In genomic region chr3:191151653-191152052, GRCh38 we compare ENCODE assay signal across 22 cellular contexts. TPM values are rescaled to one million over a fixed set of nuclear protein-coding genes. Genes with fewer than 3 reads are reported as not detected.
"Had no signal": no experiment of that assay in that cellular context is flagged by ENCODE, and none has a peak within 500 bp of the region (broad histone marks: within the 10 kb centered on the region; RNA-seq: fewer than 3 reads in every experiment).

No MANE protein-coding gene starts in this region.

- H3K9me3 ChIP-seq: colonic mucosa, ovary had no signal

- H3K27ac ChIP-seq: colonic mucosa, heart left ventricle, ovary had no signal

- FAIRE-seq: small intestine had no signal

- H3K4me1 ChIP-seq: colonic mucosa, heart left ventricle had no signal

- H3K27me3 ChIP-seq: colonic mucosa, heart left ventricle, ovary had no signal

- DNase-seq: colonic mucosa; effector CD8-positive, alpha-beta T cell; foreskin melanocyte; heart left ventricle; hippocampal formation; kidney glomerular epithelial cell; mammary epithelial cell; naive thymus-derived CD4-positive, alpha-beta T cell; nephron progenitor cell; ovary; right cardiac atrium; small intestine; stimulated activated CD4-positive, alpha-beta T cell treated with anti-CD3 and anti-CD28 coated beads, Interleukin-12 subunit alpha, Interleukin-12 subunit beta, amount 100 ng/mL, for 4 hours; stimulated activated CD4-positive, alpha-beta T cell treated with anti-CD3 and anti-CD28 coated beads, Interleukin-2, amount 100 ng/mL, for 48 hours; stimulated activated naive CD4-positive, alpha-beta T cell treated with Interleukin-2 at 50 U/mL for 16 hours; trophoblast cell had no signal

- H3K4me3 ChIP-seq: colonic mucosa, heart left ventricle, ovary had no signal

- H3K36me3 ChIP-seq: colonic mucosa, heart left ventricle, ovary had no signal

- ATAC-seq: heart left ventricle; naive thymus-derived CD4-positive, alpha-beta T cell; right cardiac atrium had no signal

RNA-seq across cellular contexts. Expression of gene OSTN, which starts 47.4 kb away (rescaled TPM):
- total RNA-seq: colonic mucosa; dermis microvascular lymphatic vessel endothelial cell; glomerular endothelial cell; lower leg skin; mammary epithelial cell; mesenteric fat pad; naive thymus-derived CD4-positive, alpha-beta T cell; posterior vena cava had no signal
- polyA plus RNA-seq: esophagus; heart left ventricle; mammary epithelial cell; naive thymus-derived CD4-positive, alpha-beta T cell had no signal
